1 cellular context compared by ENCODE assay signal in genomic region chr5:177089146-177089545, GRCh38.
TF ChIP-seq lines count a peak whose summit lies in the region.

No MANE protein-coding gene starts in this region.

TF ChIP-seq in HCT116, 20 proteins besides CTCF, POLR2A, EP300 and RAD21 (continued from another document):
- TF ChIP-seq FOSL1 (IDR thresholded peaks at IDR 0.05; ENCODE audit: low read depth), result no peak
- TF ChIP-seq, protein P1, sequence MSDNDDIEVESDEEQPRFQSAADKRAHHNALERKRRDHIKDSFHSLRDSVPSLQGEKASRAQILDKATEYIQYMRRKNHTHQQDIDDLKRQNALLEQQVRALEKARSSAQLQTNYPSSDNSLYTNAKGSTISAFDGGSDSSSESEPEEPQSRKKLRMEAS (IDR thresholded peaks at IDR 0.05), result no peak
- no peak for TF ChIP-seq CEBPB (IDR thresholded peaks at IDR 0.05; ENCODE audit: low read depth)
- TF ChIP-seq SP1 (IDR thresholded peaks at IDR 0.05; ENCODE audit: low read depth), result no peak
- no peak for TF ChIP-seq REST (IDR thresholded peaks at IDR 0.05; ENCODE audit: low read depth)
- no peak for TF ChIP-seq SIN3A (IDR thresholded peaks at IDR 0.05; ENCODE audit: low read depth)
- no peak for TF ChIP-seq EGR1 (IDR thresholded peaks at IDR 0.05; ENCODE audit: low read depth)
TF ChIP-seq in HCT116: peak in this region for 0.
